8 cellular contexts compared by ENCODE assay signal in genomic region chr1:160097196-160097910, GRCh38. TPM values are rescaled to one million over a fixed set of nuclear protein-coding genes. Genes with fewer than 3 reads are reported as not detected.
A peak's percentile ranks its signal among the peaks of the same experiment; 100 is the strongest.
DNase-seq lines count a peak whose midpoint lies in the region; ATAC-seq and TF ChIP-seq lines count a peak whose summit lies in the region.

No MANE protein-coding gene starts in this region.

- no peaks in the 10 kb centered on the region for H3K27me3 ChIP-seq in AG04450 (ENCODE audit: control insufficient read depth, insufficient read depth, low read length)
- no peaks in the 10 kb centered on the region for H3K27me3 ChIP-seq in aorta (ENCODE audit: control insufficient read depth in 1 of 2, insufficient read depth in 2 of 2, low read length in 1 of 2)

- TF ChIP-seq POLR2A in NB4 (IDR thresholded peaks at IDR 0.05; ENCODE audit: extremely low read depth, insufficient read length), result no peak

- H3K9me3 Mint-ChIP-seq in central memory CD8-positive, alpha-beta T cell, result no peaks in the 10 kb centered on the region
- H3K9me3 Mint-ChIP-seq in natural killer cell, result no peaks in the 10 kb centered on the region

- TF ChIP-seq CTCF in AG04450 (IDR thresholded peaks at IDR 0.05; ENCODE audit: low read depth, low read length) (no peak), NB4 (IDR thresholded peaks at IDR 0.05; ENCODE audit: low read depth, low read length) (no peak), natural killer cell (IDR thresholded peaks at IDR 0.05) (no peak)

- H3K9me3 ChIP-seq in AG04450 (ENCODE audit: control insufficient read depth, insufficient read depth, low read length) (no peaks in the 10 kb centered on the region), aorta (ENCODE audit: control insufficient read depth, low read length) (no peaks in the 10 kb centered on the region)

- no peaks in the 10 kb centered on the region for H3K4me1 ChIP-seq in aorta (ENCODE audit: control insufficient read depth in 1 of 2, insufficient read depth in 2 of 2, low read length in 2 of 2)

- H3K27ac Mint-ChIP-seq in central memory CD8-positive, alpha-beta T cell (ENCODE audit: low read depth), result peak overlapping the region; percentile 93
- H3K27ac Mint-ChIP-seq in natural killer cell, result peak overlapping the region; percentile 83 to 89

- peaks cover 39% of the 10 kb centered on the region for H3K4me1 Mint-ChIP-seq in central memory CD8-positive, alpha-beta T cell
- peaks cover 29 to 50% of the 10 kb centered on the region in 2 donors for H3K4me1 Mint-ChIP-seq in natural killer cell

- H3K36me3 ChIP-seq in aorta (ENCODE audit: control insufficient read depth in 1 of 2, insufficient read depth in 2 of 2, low read length in 1 of 2), result no peaks in the 10 kb centered on the region

- peak overlapping the region; percentile 85 for H3K4me3 Mint-ChIP-seq in central memory CD8-positive, alpha-beta T cell
- H3K4me3 Mint-ChIP-seq in natural killer cell, result peak overlapping the region; percentile 95

- DNase-seq in AG04450 (ENCODE audit: low read depth, low spot score) (no peak), NB4 (ENCODE audit: low read depth) (peak; percentile 24), natural killer cell (no peak), aorta (peak in 1 of 2 donors; percentile 52), KG1 (lab: John Stamatoyannopoulos, UW) (no peak), NCI-H1694 treated with DMSO at 0.1 percent for 48 hours (lab: John Stamatoyannopoulos, UW) (no peak), HPDE6-E6E7 (ENCODE audit: extremely low spot score) (no peak)
- no peak for DNase-seq in central memory CD8-positive, alpha-beta T cell (ENCODE audit: low spot score in 2 of 2)

- intact Hi-C loops in natural killer cell (cut with micrococcal nuclease), result no loop called here
- intact Hi-C loops in aorta (cut with DNase I), result loop anchor here in 1 of 2 donors (5.0 kb wide), 2 partner anchors 165 to 175 kb away; partner anchors contain the start of gene DCAF8

- WGBS in aorta, 2 donors, result 21 to 24% methylated on average over 5 of the region's 5 CpGs

- no peaks in the 10 kb centered on the region for H3K27me3 Mint-ChIP-seq in central memory CD8-positive, alpha-beta T cell
- no peaks in the 10 kb centered on the region for H3K27me3 Mint-ChIP-seq in natural killer cell (ENCODE audit: low read depth in 2 of 2)

- H3K36me3 Mint-ChIP-seq in central memory CD8-positive, alpha-beta T cell (ENCODE audit: insufficient read depth), result peaks cover 32% of the 10 kb centered on the region
- H3K36me3 Mint-ChIP-seq in natural killer cell, result no peaks in the 10 kb centered on the region

- CTCF ChIA-PET in AG04450 (lab: Charles Lee), result interaction anchor here (1.2 to 5.0 kb wide), 7 partner anchors 11 to 279 kb away, joined by 6 to 49 read pairs (median 14); no protein-coding TSS in a partner anchor

- POLR2A ChIA-PET in AG04450 (lab: Yijun Ruan, JAX), result no interaction called here

- H3K27ac ChIP-seq in AG04450 (ENCODE audit: low read depth, low read length) (no peak overlapping the region), aorta (ENCODE audit: low read depth in 1 of 2, low read length in 2 of 2) (peak overlapping the region in 1 of 2 donors; percentile 11)

- no peak for ATAC-seq in central memory CD8-positive, alpha-beta T cell (replicated peaks; ENCODE audit: extremely low read depth, poor library complexity, severe bottlenecking)
- ATAC-seq in natural killer cell (no peak), aorta (ENCODE audit: low FRiP score) (no peak)

- H3K4me3 ChIP-seq in AG04450 (ENCODE audit: low read depth, low read length) (peak overlapping the region; percentile 78), NB4 (ENCODE audit: low read depth, low read length) (peak overlapping the region; percentile 66), aorta (ENCODE audit: low read length in 2 of 2) (peak overlapping the region; percentile 16 to 70)

RNA-seq across cellular contexts. Expression of gene IGSF8, which starts 1.1 kb away (rescaled TPM):
- 12.7 and 18.8 TPM in 2 replicates for polyA plus RNA-seq in AG04450 (2011; rRNA removed)
- 7.3 and 13.1 TPM in 2 replicates for polyA minus RNA-seq in AG04450 (2011; rRNA and poly(A)+ RNA removed)
- total RNA-seq in natural killer cell, result 10 to 100 TPM; 26.3 to 35.3 (median 32.1) TPM
- 10 to 100 TPM; 29.5 to 33.5 TPM for total RNA-seq in aorta
- polyA plus RNA-seq in aorta, result 10 to 100 TPM; 10.5 to 48.0 TPM

RNA-seq across cellular contexts. Expression of gene KCNJ9, which starts 16.0 kb away (rescaled TPM):
- not detected in 2 replicates for polyA plus RNA-seq in AG04450 (2011; rRNA removed)
- not detected in 2 replicates for polyA minus RNA-seq in AG04450 (2011; rRNA and poly(A)+ RNA removed)
- not detected for total RNA-seq in natural killer cell
- total RNA-seq in aorta, result not detected
- not detected for polyA plus RNA-seq in aorta

RNA-seq across cellular contexts. Expression of gene ATP1A2, which starts 18.2 kb away (rescaled TPM):
- polyA plus RNA-seq in AG04450 (2011; rRNA removed) (6.2 and 6.5 TPM in 2 replicates), aorta (10 to 100 TPM; 15.3 to 26.9 TPM)
- 9.6 and 14.6 TPM in 2 replicates for polyA minus RNA-seq in AG04450 (2011; rRNA and poly(A)+ RNA removed)
- total RNA-seq in natural killer cell (not detected), aorta (10 to 100 TPM; 24.8 to 27.7 TPM)

RNA-seq across cellular contexts. Expression of gene KCNJ10, which starts 27.4 kb away (rescaled TPM):
- polyA plus RNA-seq in AG04450 (2011; rRNA removed) (not detected in 2 replicates), aorta (under 1 TPM in 1 of 2 donors, not detected in 1; 0.63 TPM)
- not detected in 2 replicates for polyA minus RNA-seq in AG04450 (2011; rRNA and poly(A)+ RNA removed)
- total RNA-seq in natural killer cell (not detected), aorta (under 1 TPM; 0.10 to 0.24 TPM)

RNA-seq across cellular contexts. Expression of gene ATP1A4, which starts 54.0 kb away (rescaled TPM):
- not detected in 2 replicates for polyA plus RNA-seq in AG04450 (2011; rRNA removed)
- polyA minus RNA-seq in AG04450 (2011; rRNA and poly(A)+ RNA removed), result not detected in 2 replicates
- total RNA-seq in natural killer cell, result not detected
- total RNA-seq in aorta, result under 1 TPM in 1 of 2 donors, not detected in 1; 0.19 TPM
- under 1 TPM in 1 of 2 donors, not detected in 1; 0.36 TPM for polyA plus RNA-seq in aorta

Comparison
In these comparisons a context has a peak if more than half of its experiments do, and no peak if none do; other contexts are left out.
1. RNA of gene ATP1A2, which starts 18.2 kb away (total RNA-seq): 24.8 to 27.7 TPM in aorta; not detected in natural killer cell; every median in the first group is over 10 times any median in the second.
2. Peak in every context shown above with its lines, with median percentiles within 50 percentile points of each other: H3K4me3 ChIP-seq.